Comparison of ENCODE assay signal across 8 cellular contexts in the genomic region with DNA sequence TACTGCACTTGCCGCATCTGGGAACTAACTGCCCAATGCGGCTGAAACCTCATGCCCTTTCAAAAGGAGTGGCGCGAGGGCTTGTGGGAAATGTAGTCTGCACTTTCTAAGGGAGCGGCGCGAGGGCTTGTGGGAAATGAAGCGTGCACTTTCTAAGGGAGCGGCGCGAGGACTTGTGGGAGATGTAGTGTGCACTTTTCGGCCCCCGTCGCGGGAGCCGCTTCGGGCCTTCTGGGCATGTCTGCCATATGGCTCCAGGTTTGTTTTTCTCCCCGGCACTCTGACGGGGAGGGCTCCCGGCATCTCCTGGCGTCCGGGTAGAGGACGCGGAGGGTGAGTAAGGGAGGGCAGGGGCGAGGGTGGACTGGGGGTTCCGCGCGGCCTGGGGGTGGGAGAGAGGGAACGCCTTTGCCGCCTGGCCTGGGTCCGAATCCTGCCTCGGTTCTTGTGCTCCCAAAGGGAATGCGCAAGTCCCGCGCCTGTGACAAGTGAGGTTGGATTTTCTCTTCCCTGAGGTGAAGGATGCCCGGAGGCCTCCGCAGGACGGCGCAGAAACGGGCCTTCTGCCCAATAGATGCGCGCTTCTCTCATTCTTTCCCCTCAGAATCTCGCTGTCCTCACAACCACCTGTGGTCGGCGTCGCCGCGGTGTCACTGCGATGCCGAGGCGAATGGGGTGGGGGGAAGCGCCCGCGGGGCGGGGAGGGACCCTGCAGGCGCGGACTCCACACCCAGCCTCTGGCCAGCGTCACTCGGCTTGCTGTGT. TPM values are rescaled to one million over a fixed set of nuclear protein-coding genes. Genes with fewer than 3 reads are reported as not detected.
DNase-seq lines count a peak whose midpoint lies in the region; TF ChIP-seq lines count a peak whose summit lies in the region.

Gene ZNF37A, plus strand, starts transcription at position 180 of the 765 bp plus-strand sequence. CDS start 2,281 bp downstream, outside the sequence.

- H3K36me3 ChIP-seq in ES-I3 (ENCODE audit: insufficient read depth, low read length) (no peaks in the 10 kb centered on the region), HAP-1 (replicated peaks) (peaks cover 26% of the 10 kb centered on the region), MM.1S (replicated peaks; ENCODE audit: insufficient read depth, low read length) (no peaks in the 10 kb centered on the region), stomach smooth muscle (ENCODE audit: control insufficient read depth in 2 of 2, insufficient read depth in 2 of 2, low read length in 2 of 2) (peaks cover 16 to 22% of the 10 kb centered on the region in 2 donors)

- H3K9me3 ChIP-seq in ES-I3 (ENCODE audit: control insufficient read depth, insufficient read depth, low read length) = no peaks in the 10 kb centered on the region; the same call in 1 of the 2 replicates
- H3K9me3 ChIP-seq in HAP-1 = no peaks in the 10 kb centered on the region
- H3K9me3 ChIP-seq in MM.1S (replicated peaks; ENCODE audit: insufficient read depth, low read length) = no peaks in the 10 kb centered on the region
- H3K9me3 ChIP-seq in stomach smooth muscle (ENCODE audit: control insufficient read depth in 2 of 2, low read length in 2 of 2) = peaks cover 0 to 4% of the 10 kb centered on the region in 2 donors

- H2AFZ ChIP-seq in MM.1S (ENCODE audit: low read length) = peak within 1 kb of the TSS; percentile 88

- peaks cover 22% of the 10 kb centered on the region for H3K9me3 Mint-ChIP-seq in neural crest cell

- peak within 1 kb of the TSS; percentile 64 for H3K9ac ChIP-seq in ES-I3 (ENCODE audit: low read depth, low read length)
- peak within 1 kb of the TSS; percentile 88 for H3K9ac ChIP-seq in MM.1S (ENCODE audit: low read length)
- peak within 1 kb of the TSS; percentile 97 to 98 for H3K9ac ChIP-seq in stomach smooth muscle (ENCODE audit: low read length in 2 of 2)

- no peaks in the 10 kb centered on the region; the same call in none of the 2 replicates for H3K4me1 ChIP-seq in ES-I3 (ENCODE audit: insufficient read depth, low read length)
- H3K4me1 ChIP-seq in HAP-1 = no peaks in the 10 kb centered on the region
- no peaks in the 10 kb centered on the region for H3K4me1 ChIP-seq in MM.1S (ENCODE audit: low read length)
- H3K4me1 ChIP-seq in stomach smooth muscle (ENCODE audit: control insufficient read depth, insufficient read depth, low read length) = peaks cover 8% of the 10 kb centered on the region

- peaks cover 12% of the 10 kb centered on the region for H3K79me2 ChIP-seq in MM.1S (ENCODE audit: low read length)

- H4K20me1 ChIP-seq in MM.1S (ENCODE audit: insufficient read depth, low read length) = no peaks in the 10 kb centered on the region

- DNase-seq in HAP-1 (ENCODE audit: low spot score in 2 of 2) (peak; percentile 85 to 92), MM.1S (peak; percentile 97), SIG-M5 (lab: John Stamatoyannopoulos, UW) (peak; percentile 73), activated gamma-delta T cell (lab: John Stamatoyannopoulos, UW) (peak; percentile 47), fibroblast of villous mesenchyme (ENCODE audit: low read depth) (peak; percentile 97), neural crest cell (ENCODE audit: low read depth, low spot score) (peak; percentile 72)

- H3K4me2 ChIP-seq in MM.1S (ENCODE audit: low read depth, low read length) = peak within 1 kb of the TSS; percentile 99

- peaks cover 19% of the 10 kb centered on the region for H3K4me1 Mint-ChIP-seq in neural crest cell

- H3K27ac Mint-ChIP-seq in neural crest cell (ENCODE audit: unreplicated experiment) = peak within 1 kb of the TSS; percentile 75

- no peaks in the 10 kb centered on the region for H3K27me3 ChIP-seq in HAP-1 (ENCODE audit: low read depth)
- no peaks in the 10 kb centered on the region for H3K27me3 ChIP-seq in MM.1S (replicated peaks; ENCODE audit: insufficient read depth, low read length)
- H3K27me3 ChIP-seq in stomach smooth muscle (ENCODE audit: control insufficient read depth in 1 of 2, insufficient read depth in 2 of 2, low read length in 2 of 2) = no peaks in the 10 kb centered on the region

- H3K4me3 Mint-ChIP-seq in neural crest cell = peak within 1 kb of the TSS; percentile 94

- H3K27me3 Mint-ChIP-seq in neural crest cell (ENCODE audit: low read depth) = no peaks in the 10 kb centered on the region

- H3K27ac ChIP-seq in MM.1S (ENCODE audit: low read length) (peak within 1 kb of the TSS; percentile 28; the same call in 1 of the 2 replicates), stomach smooth muscle (ENCODE audit: low read length) (peak within 1 kb of the TSS; percentile 89)

- in situ Hi-C loops in HAP-1 (cut with MboI; ENCODE audit: low sequenced_read_pairs) = no loop called here

- no peaks in the 10 kb centered on the region for H3K9me2 ChIP-seq in MM.1S (replicated peaks; ENCODE audit: insufficient read depth, low read length)

- peaks cover 49% of the 10 kb centered on the region for H3K36me3 Mint-ChIP-seq in neural crest cell (ENCODE audit: low read depth)

- no peaks in the 10 kb centered on the region for H3F3A ChIP-seq in MM.1S (ENCODE audit: insufficient read depth, low read length)

- peak within 1 kb of the TSS; percentile 64 for H3K4me3 ChIP-seq in HAP-1
- H3K4me3 ChIP-seq in MM.1S (ENCODE audit: low read length) = peak within 1 kb of the TSS; percentile 92
- peak within 1 kb of the TSS; percentile 89 for H3K4me3 ChIP-seq in fibroblast of villous mesenchyme (ENCODE audit: low read depth, low read length)
- H3K4me3 ChIP-seq in stomach smooth muscle (ENCODE audit: low read length in 2 of 2) = peak within 1 kb of the TSS; percentile 68 to 96

- no peak for TF ChIP-seq CTCF in MM.1S (IDR thresholded peaks at IDR 0.05; ENCODE audit: low read length)
- TF ChIP-seq CTCF in fibroblast of villous mesenchyme (IDR thresholded peaks at IDR 0.05; ENCODE audit: insufficient read depth, low read depth, low read length) = no peak
- no peak for TF ChIP-seq CTCF in neural crest cell (conservative IDR thresholded peaks at IDR 0.05)

RNA-seq across cellular contexts. Expression of gene ZNF37A, which starts in this region (rescaled TPM):
- total RNA-seq in fibroblast of villous mesenchyme (10.0 and 16.8 TPM in 2 replicates), neural crest cell (16.8 and 19.3 TPM in 2 replicates)

Comparison
In these comparisons a context has a peak if more than half of its experiments do, and no peak if none do; other contexts are left out.
1. Peak in every context shown above with its lines: DNase-seq, H3K4me3 ChIP-seq and H3K27ac ChIP-seq.
2. DNase-seq: peak in every context shown above with its lines; median percentile 97 in MM.1S; 97 in fibroblast of villous mesenchyme; 88 in HAP-1; 73 in SIG-M5; 72 in neural crest cell; 47 in activated gamma-delta T cell.